7 cellular contexts compared by ENCODE assay signal in the genomic region with DNA sequence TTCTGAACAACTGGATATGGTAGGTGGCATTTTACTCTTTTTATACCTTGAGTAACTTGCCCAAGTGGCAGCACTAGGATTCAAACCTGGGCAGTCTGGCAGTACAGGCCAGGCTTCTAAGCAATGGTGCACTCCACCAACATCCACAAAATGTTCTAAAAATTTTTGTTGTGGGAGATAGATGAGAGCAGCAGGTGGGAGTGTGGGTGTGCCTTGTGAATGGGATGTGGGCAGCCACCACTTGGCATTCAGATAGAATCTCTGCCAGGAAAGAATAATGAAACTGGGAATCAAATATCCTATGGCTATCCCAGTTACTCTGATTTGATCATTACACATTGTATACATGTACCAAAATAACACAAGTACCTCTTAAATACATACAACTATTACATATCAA.
"Had no signal": no experiment of that assay in that cellular context is flagged by ENCODE, and none has a peak within 500 bp of the region (broad histone marks: within the 10 kb centered on the region; RNA-seq: fewer than 3 reads in every experiment).

No MANE protein-coding gene starts in this region.

- ATAC-seq: HCT116, K562 had no signal

- DNase-seq: GM23248, GOT3, H7, HFFc6, IMR-90 had no signal
